ENCODE assay signal across 1 cellular context in the genomic region with DNA sequence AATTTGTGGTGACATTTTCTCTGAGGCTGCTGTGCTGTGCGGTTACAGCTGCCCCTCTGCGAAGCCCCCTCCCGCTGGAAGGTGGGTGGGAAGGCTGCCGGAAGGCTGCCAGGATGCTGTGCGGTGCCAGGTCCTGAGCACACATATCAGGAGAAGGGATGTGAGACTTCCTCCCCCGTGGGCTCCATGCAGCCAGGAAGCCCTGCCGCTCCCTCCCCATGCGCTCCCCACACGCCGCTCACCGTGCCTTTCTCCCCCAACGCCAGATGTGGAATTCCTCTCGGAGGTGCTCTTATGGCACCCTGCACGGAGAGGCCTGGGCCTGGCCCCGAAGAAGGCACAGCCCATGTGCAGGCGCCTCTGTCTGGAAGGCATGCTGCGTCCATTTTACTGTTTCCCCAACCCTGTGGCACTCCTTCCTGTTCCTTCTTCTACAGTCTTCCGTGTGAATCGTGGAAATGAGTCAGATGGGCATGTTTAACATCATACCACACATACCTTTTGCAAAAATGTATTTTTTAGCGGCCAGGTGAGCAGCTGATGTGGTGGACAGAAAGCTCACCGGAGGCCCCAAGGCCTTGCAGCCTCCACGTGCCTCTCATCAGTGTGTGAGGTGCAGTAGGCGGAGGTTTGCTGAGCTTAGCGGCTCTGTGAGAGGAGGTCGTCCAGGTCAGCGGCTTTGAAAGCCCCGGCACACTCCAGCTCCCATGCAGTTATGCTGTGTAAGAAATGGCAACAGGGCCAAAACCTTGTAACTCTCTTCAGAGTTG.
TF ChIP-seq lines count a peak whose summit lies in the region.

No MANE protein-coding gene starts in this region.

TF ChIP-seq in SK-N-SH treated with all-trans-retinoic acid at 6 μM for 48 hours, 23 proteins besides CTCF, POLR2A, EP300 and RAD21 (continued from another document):
- TF ChIP-seq TSHZ2 (CRISPR knock-in tag; IDR thresholded peaks at IDR 0.05) = no peak
